In the genomic region with DNA sequence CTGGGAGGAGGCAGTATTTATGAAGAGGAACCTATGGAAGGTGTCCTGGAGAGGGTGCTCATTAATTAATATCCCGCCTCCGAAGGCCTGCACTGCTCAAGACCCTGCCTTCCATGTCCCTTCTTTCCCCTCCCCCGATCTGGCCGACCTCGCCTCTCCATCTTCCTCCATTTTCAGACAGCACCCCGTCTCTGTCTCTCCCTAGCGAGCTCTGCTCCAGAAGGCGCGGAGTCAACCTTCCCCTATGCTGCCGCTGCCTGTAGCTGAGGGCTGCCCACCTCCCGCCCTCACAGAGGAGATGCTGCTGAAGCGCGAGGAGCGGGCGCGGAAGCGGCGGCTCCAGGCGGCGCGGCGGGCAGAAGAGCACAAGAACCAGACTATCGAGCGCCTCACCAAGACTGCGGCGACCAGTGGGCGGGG, we compare ENCODE assay signal across 8 cellular contexts. TPM values are rescaled to one million over a fixed set of nuclear protein-coding genes. Genes with fewer than 3 reads are reported as not detected.
A peak's percentile ranks its signal among the peaks of the same experiment; 100 is the strongest.
DNase-seq lines count a peak whose midpoint lies in the region; ATAC-seq and TF ChIP-seq lines count a peak whose summit lies in the region.

No MANE protein-coding gene starts in this region.

- in situ Hi-C loops in astrocyte of the cerebellum (cut with HindIII; ENCODE audit: low sequenced_read_pairs), result no loop called here

- peak overlapping the region; percentile 79 for H3K4me3 ChIP-seq in AG10803 (ENCODE audit: low read length)
- peak overlapping the region; percentile 62 for H3K4me3 ChIP-seq in astrocyte of the cerebellum (ENCODE audit: low read depth, low read length)
- no peak overlapping the region for H3K4me3 ChIP-seq in lung
- H3K4me3 ChIP-seq in urinary bladder (ENCODE audit: low read depth, low read length), result peak overlapping the region; percentile 44

- no peaks in the 10 kb centered on the region for H3K27me3 ChIP-seq in lung (ENCODE audit: control insufficient read depth, insufficient read depth)

- 1 to 2% methylated on average over 22 to 27 of the region's 27 CpGs for WGBS in lung, 2 donors
- WGBS in urinary bladder, result 1% methylated on average over 27 of the region's 27 CpGs

- H3K9me3 ChIP-seq in lung (ENCODE audit: control insufficient read depth in 2 of 2, insufficient read depth in 1 of 2, low read length in 1 of 2), result no peaks in the 10 kb centered on the region

- DNase-seq in AG10803 (ENCODE audit: low read depth), result no peak
- no peak for DNase-seq in astrocyte of the cerebellum (ENCODE audit: low read depth)
- DNase-seq in lung (ENCODE audit: low spot score), result no peak
- DNase-seq in OCI-M1 (lab: John Stamatoyannopoulos, UW), result no peak

- peak; percentile 0 for ATAC-seq in HG02840 (IDR thresholded peaks at IDR 0.05; ENCODE audit: low FRiP score, unreplicated experiment)
- ATAC-seq in lung (ENCODE audit: insufficient read depth, low FRiP score), result no peak
- no peak for ATAC-seq in HG03175 (IDR thresholded peaks at IDR 0.05; ENCODE audit: unreplicated experiment)
- ATAC-seq in HG03442 (IDR thresholded peaks at IDR 0.05; ENCODE audit: unreplicated experiment), result no peak

- H3K27ac ChIP-seq in lung (ENCODE audit: low read depth in 1 of 2, low read length in 1 of 2) (peak overlapping the region; percentile 35 to 94), urinary bladder (ENCODE audit: low read depth) (peak overlapping the region; percentile 69)

- TF ChIP-seq CTCF in AG10803 (conservative IDR thresholded peaks at IDR 0.05; ENCODE audit: low read length) (no peak), astrocyte of the cerebellum (IDR thresholded peaks at IDR 0.05; ENCODE audit: low read depth, low read length, missing control alignments) (no peak), lung (IDR thresholded peaks at IDR 0.05; ENCODE audit: control extremely low read depth, extremely low read depth) (no peak)

- peaks cover 6 to 9% of the 10 kb centered on the region in 2 donors for H3K4me1 ChIP-seq in lung (ENCODE audit: control insufficient read depth in 2 of 2, insufficient read depth in 2 of 2, low read length in 2 of 2)
- no peaks in the 10 kb centered on the region for H3K4me1 ChIP-seq in urinary bladder (ENCODE audit: insufficient read depth)

- H3K36me3 ChIP-seq in lung (ENCODE audit: control insufficient read depth in 2 of 2, insufficient read depth in 2 of 2, low read length in 2 of 2), result peaks cover 0 to 8% of the 10 kb centered on the region in 2 donors
- no peaks in the 10 kb centered on the region for H3K36me3 ChIP-seq in urinary bladder (ENCODE audit: insufficient read depth)

RNA-seq across cellular contexts. Expression of a gene that starts 1.1 kb away (rescaled TPM):
- total RNA-seq in lung (10 to 100 TPM; 39.5 to 65.0 TPM), urinary bladder (23.1 TPM)
- polyA plus RNA-seq in lung (10 to 100 TPM; 55.9 to 56.7 TPM), urinary bladder (99.3 TPM)

RNA-seq across cellular contexts. Expression of a gene that starts 2.3 kb away (rescaled TPM):
- total RNA-seq in lung (10 to 100 TPM; 22.7 to 40.7 TPM), urinary bladder (13.5 TPM)
- polyA plus RNA-seq in lung (10 to 100 TPM; 33.1 to 72.3 TPM), urinary bladder (35.2 TPM)

RNA-seq across cellular contexts. Expression of a gene that starts 8.0 kb away (rescaled TPM):
- 10 to 100 TPM; 37.5 to 72.0 TPM for total RNA-seq in lung
- polyA plus RNA-seq in lung, result 10 to 100 TPM; 35.4 to 53.5 TPM
- total RNA-seq in urinary bladder, result 28.4 TPM
- polyA plus RNA-seq in urinary bladder, result 27.2 TPM

RNA-seq across cellular contexts. Expression of a gene that starts 15.3 kb away (rescaled TPM):
- total RNA-seq in lung (100 to 1,000 TPM in 1 of 2 donors, 10 to 100 TPM in 1; 23.3 to 106 TPM), urinary bladder (14.0 TPM)
- polyA plus RNA-seq in lung (10 to 100 TPM; 70.6 to 70.9 TPM), urinary bladder (75.2 TPM)

RNA-seq across cellular contexts. Expression of a gene that starts 15.4 kb away (rescaled TPM):
- total RNA-seq in lung, result 10 to 100 TPM; 37.5 to 46.0 TPM
- 10 to 100 TPM; 21.9 to 23.7 TPM for polyA plus RNA-seq in lung
- total RNA-seq in urinary bladder, result 18.0 TPM
- 14.2 TPM for polyA plus RNA-seq in urinary bladder
